Comparison of ENCODE assay signal across 1 cellular context in the genomic region with DNA sequence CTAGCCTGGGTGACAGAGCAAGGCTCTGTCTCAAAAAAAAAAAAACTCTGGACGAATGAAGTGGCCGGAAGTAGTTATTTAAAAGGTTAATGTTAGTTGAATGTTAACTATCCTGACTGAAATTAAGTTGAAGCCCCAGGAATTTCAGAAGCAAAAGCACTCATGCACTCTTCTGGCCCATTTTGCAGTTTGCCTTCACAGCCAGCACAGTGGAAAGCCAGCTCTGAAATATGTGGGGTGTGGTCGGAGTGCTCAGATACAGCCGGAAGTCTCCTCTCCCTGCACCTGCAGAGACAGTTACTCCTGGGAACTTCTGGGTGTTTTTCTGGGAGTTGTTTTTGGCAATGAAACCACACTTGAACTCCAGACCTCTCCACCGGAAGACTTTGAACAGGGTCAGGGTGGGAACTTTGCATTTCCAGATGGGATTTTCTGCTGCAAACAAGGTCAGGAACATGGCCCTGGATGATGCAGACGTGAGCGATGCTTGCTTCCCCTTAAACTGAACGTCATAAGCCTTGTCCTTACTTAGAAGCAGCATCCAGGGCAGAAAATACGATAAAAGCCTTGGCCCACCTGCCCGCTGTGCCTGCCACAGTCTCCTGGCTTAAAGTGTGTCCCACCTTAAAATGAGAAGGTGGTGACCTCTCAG.
TF ChIP-seq lines count a peak whose summit lies in the region.

No MANE protein-coding gene starts in this region.

TF ChIP-seq in K562, 482 proteins besides CTCF, POLR2A, EP300 and RAD21:
- TF ChIP-seq FOXK1 (CRISPR knock-in tag; IDR thresholded peaks at IDR 0.05; ENCODE audit: borderline replicate concordance) (no peak), DIDO1 (tag; IDR thresholded peaks at IDR 0.05; ENCODE audit: low read depth) (no peak), ZNF551 (CRISPR knock-in tag; IDR thresholded peaks at IDR 0.05) (no peak), FOXJ3 (CRISPR knock-in tag; IDR thresholded peaks at IDR 0.05) (no peak), NELFE (IDR thresholded peaks at IDR 0.05; ENCODE audit: insufficient read depth, insufficient read length) (no peak), ZFP1 (CRISPR knock-in tag; IDR thresholded peaks at IDR 0.05) (no peak), POLR3A (IDR thresholded peaks at IDR 0.05; ENCODE audit: borderline replicate concordance, extremely low read depth, insufficient read depth, insufficient read length) (no peak), ZNF445 (CRISPR knock-in tag; IDR thresholded peaks at IDR 0.05; ENCODE audit: low read depth) (no peak), RBM34 (IDR thresholded peaks at IDR 0.05; ENCODE audit: borderline replicate concordance, insufficient read depth, low read length) (no peak)
- TF ChIP-seq, protein P1, sequence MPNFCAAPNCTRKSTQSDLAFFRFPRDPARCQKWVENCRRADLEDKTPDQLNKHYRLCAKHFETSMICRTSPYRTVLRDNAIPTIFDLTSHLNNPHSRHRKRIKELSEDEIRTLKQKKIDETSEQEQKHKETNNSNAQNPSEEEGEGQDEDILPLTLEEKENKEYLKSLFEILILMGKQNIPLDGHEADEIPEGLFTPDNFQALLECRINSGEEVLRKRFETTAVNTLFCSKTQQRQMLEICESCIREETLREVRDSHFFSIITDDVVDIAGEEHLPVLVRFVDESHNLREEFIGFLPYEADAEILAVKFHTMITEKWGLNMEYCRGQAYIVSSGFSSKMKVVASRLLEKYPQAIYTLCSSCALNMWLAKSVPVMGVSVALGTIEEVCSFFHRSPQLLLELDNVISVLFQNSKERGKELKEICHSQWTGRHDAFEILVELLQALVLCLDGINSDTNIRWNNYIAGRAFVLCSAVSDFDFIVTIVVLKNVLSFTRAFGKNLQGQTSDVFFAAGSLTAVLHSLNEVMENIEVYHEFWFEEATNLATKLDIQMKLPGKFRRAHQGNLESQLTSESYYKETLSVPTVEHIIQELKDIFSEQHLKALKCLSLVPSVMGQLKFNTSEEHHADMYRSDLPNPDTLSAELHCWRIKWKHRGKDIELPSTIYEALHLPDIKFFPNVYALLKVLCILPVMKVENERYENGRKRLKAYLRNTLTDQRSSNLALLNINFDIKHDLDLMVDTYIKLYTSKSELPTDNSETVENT (CRISPR knock-in tag; IDR thresholded peaks at IDR 0.05) = no peak
- TF ChIP-seq, protein P2, sequence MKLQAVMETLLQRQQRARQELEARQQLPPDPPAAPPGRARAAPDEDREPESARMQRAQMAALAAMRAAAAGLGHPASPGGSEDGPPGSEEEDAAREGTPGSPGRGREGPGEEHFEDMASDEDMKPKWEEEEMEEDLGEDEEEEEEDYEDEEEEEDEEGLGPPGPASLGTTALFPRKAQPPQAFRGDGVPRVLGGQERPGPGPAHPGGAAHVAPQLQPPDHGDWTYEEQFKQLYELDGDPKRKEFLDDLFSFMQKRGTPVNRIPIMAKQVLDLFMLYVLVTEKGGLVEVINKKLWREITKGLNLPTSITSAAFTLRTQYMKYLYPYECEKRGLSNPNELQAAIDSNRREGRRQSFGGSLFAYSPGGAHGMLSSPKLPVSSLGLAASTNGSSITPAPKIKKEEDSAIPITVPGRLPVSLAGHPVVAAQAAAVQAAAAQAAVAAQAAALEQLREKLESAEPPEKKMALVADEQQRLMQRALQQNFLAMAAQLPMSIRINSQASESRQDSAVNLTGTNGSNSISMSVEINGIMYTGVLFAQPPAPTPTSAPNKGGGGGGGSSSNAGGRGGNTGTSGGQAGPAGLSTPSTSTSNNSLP (IDR thresholded peaks at IDR 0.05; ENCODE audit: borderline replicate concordance, low read depth, low read length) = no peak
- TF ChIP-seq, protein P3, sequence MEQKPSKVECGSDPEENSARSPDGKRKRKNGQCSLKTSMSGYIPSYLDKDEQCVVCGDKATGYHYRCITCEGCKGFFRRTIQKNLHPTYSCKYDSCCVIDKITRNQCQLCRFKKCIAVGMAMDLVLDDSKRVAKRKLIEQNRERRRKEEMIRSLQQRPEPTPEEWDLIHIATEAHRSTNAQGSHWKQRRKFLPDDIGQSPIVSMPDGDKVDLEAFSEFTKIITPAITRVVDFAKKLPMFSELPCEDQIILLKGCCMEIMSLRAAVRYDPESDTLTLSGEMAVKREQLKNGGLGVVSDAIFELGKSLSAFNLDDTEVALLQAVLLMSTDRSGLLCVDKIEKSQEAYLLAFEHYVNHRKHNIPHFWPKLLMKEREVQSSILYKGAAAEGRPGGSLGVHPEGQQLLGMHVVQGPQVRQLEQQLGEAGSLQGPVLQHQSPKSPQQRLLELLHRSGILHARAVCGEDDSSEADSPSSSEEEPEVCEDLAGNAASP (IDR thresholded peaks at IDR 0.05) = no peak
